Comparison of ENCODE assay signal across 12 cellular contexts in genomic region chr7:101166909-101167644, GRCh38. TPM values are rescaled to one million over a fixed set of nuclear protein-coding genes. Genes with fewer than 3 reads are reported as not detected.
DNase-seq lines count a peak whose midpoint lies in the region; ATAC-seq and TF ChIP-seq lines count a peak whose summit lies in the region.
"Had no signal": no experiment of that assay in that cellular context is flagged by ENCODE, and none has a peak within 500 bp of the region (broad histone marks: within the 10 kb centered on the region; RNA-seq: fewer than 3 reads in every experiment).

No MANE protein-coding gene starts in this region.

- peaks cover 100% of the 10 kb centered on the region for H3K27me3 ChIP-seq in gastroesophageal sphincter

- peaks cover 0 to 62% (median 34%) of the 10 kb centered on the region in 3 donors for H3K4me1 ChIP-seq in gastroesophageal sphincter

- peak overlapping the region; percentile 0 for H3K4me3 Mint-ChIP-seq in activated T-helper 2 cell treated with anti-CD3 and anti-CD28 coated beads, Interferon-gamma antibody, Interleukin-2, Interleukin-4, amounts not matched to agents 10 μg/mL and 5 μg/mL and 100 μg/mL, durations not matched to agents 14 hours and 24 hours and 36 hours (ENCODE audit: low read depth)
- H3K4me3 Mint-ChIP-seq in natural killer cell treated with Interleukin-12 subunit alpha and Interleukin-12 subunit beta and Interleukin-15 and Interleukin-18, amount 100 ng/mL, for 72 hours: peak overlapping the region; percentile 32

- no peak overlapping the region for H3K27ac Mint-ChIP-seq in activated T-helper 2 cell treated with anti-CD3 and anti-CD28 coated beads, Interferon-gamma antibody, Interleukin-2, Interleukin-4, amounts not matched to agents 10 μg/mL and 5 μg/mL and 100 μg/mL, durations not matched to agents 14 hours and 24 hours and 36 hours
- no peak overlapping the region for H3K27ac Mint-ChIP-seq in natural killer cell treated with Interleukin-12 subunit alpha and Interleukin-12 subunit beta and Interleukin-15 and Interleukin-18, amount 100 ng/mL, for 72 hours

- DNase-seq in NCI-H1694 (lab: John Stamatoyannopoulos, UW): peak; percentile 38
- no peak for DNase-seq in NCI-H1694 treated with DMSO at 0.1 percent for 48 hours (lab: John Stamatoyannopoulos, UW)
- DNase-seq in LHCN-M2 (ENCODE audit: low read depth): peak; percentile 47
- DNase-seq in activated T-helper 2 cell treated with anti-CD3 and anti-CD28 coated beads, Interferon-gamma antibody, Interleukin-2, Interleukin-4, amounts not matched to agents 10 μg/mL and 5 μg/mL and 100 μg/mL, durations not matched to agents 14 hours and 24 hours and 36 hours (ENCODE audit: low spot score): no peak
- DNase-seq in natural killer cell treated with Interleukin-12 subunit alpha and Interleukin-12 subunit beta and Interleukin-15 and Interleukin-18, amount 100 ng/mL, for 72 hours (ENCODE audit: low spot score): no peak
- DNase-seq: psoas muscle had no signal

- H3K9me3 ChIP-seq in gastroesophageal sphincter: no peaks in the 10 kb centered on the region
- H3K9me3 ChIP-seq: psoas muscle had no signal

- peaks cover 66% of the 10 kb centered on the region for H3K27me3 Mint-ChIP-seq in activated T-helper 2 cell treated with anti-CD3 and anti-CD28 coated beads, Interferon-gamma antibody, Interleukin-2, Interleukin-4, amounts not matched to agents 10 μg/mL and 5 μg/mL and 100 μg/mL, durations not matched to agents 14 hours and 24 hours and 36 hours (ENCODE audit: low read depth)
- H3K27me3 Mint-ChIP-seq in natural killer cell treated with Interleukin-12 subunit alpha and Interleukin-12 subunit beta and Interleukin-15 and Interleukin-18, amount 100 ng/mL, for 72 hours: peaks cover 53 to 66% of the 10 kb centered on the region in 2 donors

- H3K4me1 Mint-ChIP-seq in activated T-helper 2 cell treated with anti-CD3 and anti-CD28 coated beads, Interferon-gamma antibody, Interleukin-2, Interleukin-4, amounts not matched to agents 10 μg/mL and 5 μg/mL and 100 μg/mL, durations not matched to agents 14 hours and 24 hours and 36 hours (ENCODE audit: low read depth): peaks cover 58% of the 10 kb centered on the region
- peaks cover 47 to 51% of the 10 kb centered on the region in 2 donors for H3K4me1 Mint-ChIP-seq in natural killer cell treated with Interleukin-12 subunit alpha and Interleukin-12 subunit beta and Interleukin-15 and Interleukin-18, amount 100 ng/mL, for 72 hours (ENCODE audit: low read depth in 2 of 2)

- WGBS in gastroesophageal sphincter (ENCODE audit: low coverage in 1 of 2), 2 donors: 0 to 2% methylated on average over 7 of the region's 19 CpGs

- intact Hi-C loops in activated T-helper 2 cell treated with anti-CD3 and anti-CD28 coated beads, Interferon-gamma antibody, Interleukin-2, Interleukin-4, amounts not matched to agents 10 μg/mL and 5 μg/mL and 100 μg/mL, durations not matched to agents 14 hours and 24 hours and 36 hours (cut with micrococcal nuclease): loop anchor here (5.0 to 10.0 kb wide), 3 partner anchors 78 to 200 kb away; partner anchors contain the start of genes FIS1 and MUC12

- no peak for ATAC-seq in natural killer cell treated with Interleukin-12 subunit alpha and Interleukin-12 subunit beta and Interleukin-15 and Interleukin-18, amount 100 ng/mL, for 72 hours
- ATAC-seq in HG03565 (IDR thresholded peaks at IDR 0.05; ENCODE audit: unreplicated experiment): no peak
- ATAC-seq in HG03460 (IDR thresholded peaks at IDR 0.05; ENCODE audit: unreplicated experiment): no peak
- no peak for ATAC-seq in gastroesophageal sphincter
- ATAC-seq: psoas muscle had no signal

- H3K27ac ChIP-seq in gastroesophageal sphincter: no peak overlapping the region
- H3K27ac ChIP-seq: psoas muscle had no signal

- no peaks in the 10 kb centered on the region for H3K9me3 Mint-ChIP-seq in activated T-helper 2 cell treated with anti-CD3 and anti-CD28 coated beads, Interferon-gamma antibody, Interleukin-2, Interleukin-4, amounts not matched to agents 10 μg/mL and 5 μg/mL and 100 μg/mL, durations not matched to agents 14 hours and 24 hours and 36 hours
- no peaks in the 10 kb centered on the region for H3K9me3 Mint-ChIP-seq in natural killer cell treated with Interleukin-12 subunit alpha and Interleukin-12 subunit beta and Interleukin-15 and Interleukin-18, amount 100 ng/mL, for 72 hours

- TF ChIP-seq CTCF in gastroesophageal sphincter (IDR thresholded peaks at IDR 0.05): no peak

- no peak for TF ChIP-seq EP300 in gastroesophageal sphincter (IDR thresholded peaks at IDR 0.05)

- H3K36me3 ChIP-seq in gastroesophageal sphincter: no peaks in the 10 kb centered on the region

- no peak overlapping the region for H3K4me3 ChIP-seq in gastroesophageal sphincter
- H3K4me3 ChIP-seq: psoas muscle had no signal

- no peaks in the 10 kb centered on the region for H3K36me3 Mint-ChIP-seq in activated T-helper 2 cell treated with anti-CD3 and anti-CD28 coated beads, Interferon-gamma antibody, Interleukin-2, Interleukin-4, amounts not matched to agents 10 μg/mL and 5 μg/mL and 100 μg/mL, durations not matched to agents 14 hours and 24 hours and 36 hours (ENCODE audit: low read depth)
- H3K36me3 Mint-ChIP-seq in natural killer cell treated with Interleukin-12 subunit alpha and Interleukin-12 subunit beta and Interleukin-15 and Interleukin-18, amount 100 ng/mL, for 72 hours: no peaks in the 10 kb centered on the region

- TF ChIP-seq POLR2A in gastroesophageal sphincter (IDR thresholded peaks at IDR 0.05): no peak

RNA-seq across cellular contexts. Expression of gene VGF, which starts 1.7 kb away (rescaled TPM):
- total RNA-seq in LHCN-M2 (2014; rRNA removed) (0.45 and 0.69 TPM in 2 replicates), gastroesophageal sphincter (under 1 TPM in 2 of 4 donors, not detected in 2; 0.25 to 0.27 TPM)
- polyA plus RNA-seq in LHCN-M2 (2012): 0.17 TPM
- total RNA-seq in activated T-helper 2 cell treated with anti-CD3 and anti-CD28 coated beads, Interferon-gamma antibody, Interleukin-2, Interleukin-4, amounts not matched to agents 10 μg/mL and 5 μg/mL and 100 μg/mL, durations not matched to agents 14 hours and 24 hours and 36 hours: 0.23 and 0.41 TPM in 2 replicates
- total RNA-seq in natural killer cell treated with Interleukin-12 subunit alpha and Interleukin-12 subunit beta and Interleukin-15 and Interleukin-18, amount 100 ng/mL, for 72 hours: under 1 TPM in 1 of 2 donors, not detected in 1; 0.31 TPM
- total RNA-seq: ureter had no signal

RNA-seq across cellular contexts. Expression of gene AP1S1, which starts 12.8 kb away (rescaled TPM):
- total RNA-seq in LHCN-M2 (2014; rRNA removed) (286 and 412 TPM in 2 replicates), gastroesophageal sphincter (10 to 100 TPM; 21.9 to 69.5 (median 34.3) TPM)
- polyA plus RNA-seq in LHCN-M2 (2012): 339 TPM
- total RNA-seq in activated T-helper 2 cell treated with anti-CD3 and anti-CD28 coated beads, Interferon-gamma antibody, Interleukin-2, Interleukin-4, amounts not matched to agents 10 μg/mL and 5 μg/mL and 100 μg/mL, durations not matched to agents 14 hours and 24 hours and 36 hours: 41.8 and 42.8 TPM in 2 replicates
- total RNA-seq in natural killer cell treated with Interleukin-12 subunit alpha and Interleukin-12 subunit beta and Interleukin-15 and Interleukin-18, amount 100 ng/mL, for 72 hours: 10 to 100 TPM; 30.9 to 39.4 TPM

RNA-seq across cellular contexts. Expression of gene NAT16, which starts 13.0 kb away (rescaled TPM):
- total RNA-seq in LHCN-M2 (2014; rRNA removed): not detected in 2 replicates
- polyA plus RNA-seq in LHCN-M2 (2012): 0.06 TPM
- not detected in 2 replicates for total RNA-seq in activated T-helper 2 cell treated with anti-CD3 and anti-CD28 coated beads, Interferon-gamma antibody, Interleukin-2, Interleukin-4, amounts not matched to agents 10 μg/mL and 5 μg/mL and 100 μg/mL, durations not matched to agents 14 hours and 24 hours and 36 hours
- not detected for total RNA-seq in natural killer cell treated with Interleukin-12 subunit alpha and Interleukin-12 subunit beta and Interleukin-15 and Interleukin-18, amount 100 ng/mL, for 72 hours
- total RNA-seq in gastroesophageal sphincter: not detected
- total RNA-seq: kidney epithelial cell, psoas muscle, ureter had no signal

RNA-seq across cellular contexts. Expression of gene MOGAT3, which starts 33.8 kb away (rescaled TPM):
- total RNA-seq in LHCN-M2 (2014; rRNA removed) (not detected in 2 replicates), gastroesophageal sphincter (not detected)
- polyA plus RNA-seq in LHCN-M2 (2012): not detected
- total RNA-seq in activated T-helper 2 cell treated with anti-CD3 and anti-CD28 coated beads, Interferon-gamma antibody, Interleukin-2, Interleukin-4, amounts not matched to agents 10 μg/mL and 5 μg/mL and 100 μg/mL, durations not matched to agents 14 hours and 24 hours and 36 hours: not detected in 2 replicates
- not detected for total RNA-seq in natural killer cell treated with Interleukin-12 subunit alpha and Interleukin-12 subunit beta and Interleukin-15 and Interleukin-18, amount 100 ng/mL, for 72 hours
- total RNA-seq: kidney epithelial cell, psoas muscle, ureter had no signal
- polyA plus RNA-seq: adipose tissue, psoas muscle had no signal

RNA-seq across cellular contexts. Expression of gene SERPINE1, which starts 40.2 kb away (rescaled TPM):
- total RNA-seq in LHCN-M2 (2014; rRNA removed) (1,980 and 3,258 TPM in 2 replicates), gastroesophageal sphincter (10 to 100 TPM in 3 of 4 donors, 1 to 10 TPM in 1; 5.4 to 75.3 (median 19.6) TPM)
- polyA plus RNA-seq in LHCN-M2 (2012): 2,374 TPM
- total RNA-seq in activated T-helper 2 cell treated with anti-CD3 and anti-CD28 coated beads, Interferon-gamma antibody, Interleukin-2, Interleukin-4, amounts not matched to agents 10 μg/mL and 5 μg/mL and 100 μg/mL, durations not matched to agents 14 hours and 24 hours and 36 hours: 0.23 TPM in 2 replicates
- total RNA-seq in natural killer cell treated with Interleukin-12 subunit alpha and Interleukin-12 subunit beta and Interleukin-15 and Interleukin-18, amount 100 ng/mL, for 72 hours: not detected

Comparison
In these comparisons a context has a peak if more than half of its experiments do, and no peak if none do; other contexts are left out.
1. DNase-seq: peak in NCI-H1694 (single experiment) and LHCN-M2 (single experiment); none in NCI-H1694 treated with DMSO at 0.1 percent for 48 hours (single experiment), activated T-helper 2 cell treated with anti-CD3 and anti-CD28 coated beads, Interferon-gamma antibody, Interleukin-2, Interleukin-4, amounts not matched to agents 10 μg/mL and 5 μg/mL and 100 μg/mL, durations not matched to agents 14 hours and 24 hours and 36 hours (single experiment) and natural killer cell treated with Interleukin-12 subunit alpha and Interleukin-12 subunit beta and Interleukin-15 and Interleukin-18, amount 100 ng/mL, for 72 hours (single experiment).